Comparison of ENCODE assay signal across 9 cellular contexts in the genomic region with DNA sequence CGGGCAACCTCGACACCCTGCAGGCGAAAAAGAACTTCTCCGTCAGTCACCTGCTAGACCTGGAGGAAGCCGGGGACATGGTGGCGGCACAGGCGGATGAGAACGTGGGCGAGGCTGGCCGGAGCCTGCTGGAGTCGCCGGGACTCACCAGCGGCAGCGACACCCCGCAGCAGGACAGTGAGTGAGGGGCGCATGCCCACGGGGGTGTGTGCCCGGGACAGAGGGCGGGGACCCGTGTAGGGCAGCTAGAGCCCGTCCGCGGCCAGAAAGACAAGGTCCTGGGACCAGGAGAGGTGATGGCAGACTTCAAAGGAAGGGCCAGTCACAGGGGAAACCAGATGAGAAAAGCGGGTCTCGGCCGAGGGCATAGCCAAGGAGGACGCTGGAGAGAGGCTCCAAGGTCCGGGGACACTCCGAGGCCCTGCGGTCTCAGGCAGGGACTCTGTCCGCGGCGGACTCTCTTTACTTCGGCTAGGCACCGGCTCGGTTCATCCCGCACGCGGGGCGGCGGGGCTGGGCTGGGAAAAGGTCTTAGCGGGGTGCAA. TPM values are rescaled to one million over a fixed set of nuclear protein-coding genes. Genes with fewer than 3 reads are reported as not detected.
A peak's percentile ranks its signal among the peaks of the same experiment; 100 is the strongest.
DNase-seq lines count a peak whose midpoint lies in the region; ATAC-seq, FAIRE-seq and TF ChIP-seq lines count a peak whose summit lies in the region.
"Had no signal": no experiment of that assay in that cellular context is flagged by ENCODE, and none has a peak within 500 bp of the region (broad histone marks: within the 10 kb centered on the region; RNA-seq: fewer than 3 reads in every experiment).

No MANE protein-coding gene starts in this region.

- H3K36me3 ChIP-seq in HUES48 (ENCODE audit: control insufficient read depth, insufficient read depth, low read length) (no peaks in the 10 kb centered on the region), ectodermal cell (ENCODE audit: control insufficient read depth, insufficient read depth, low read length) (no peaks in the 10 kb centered on the region), mucosa of descending colon (ENCODE audit: low read depth) (no peaks in the 10 kb centered on the region)

- H3K9ac ChIP-seq in HUES48 (ENCODE audit: low read depth, low read length) = no peak overlapping the region

- H3K4me2 ChIP-seq in A549 = peak overlapping the region; percentile 98

- H3K9me3 ChIP-seq in A549 (no peaks in the 10 kb centered on the region), HUES48 (ENCODE audit: control insufficient read depth, insufficient read depth, low read length) (no peaks in the 10 kb centered on the region), ectodermal cell (ENCODE audit: control insufficient read depth, low read length) (no peaks in the 10 kb centered on the region), mucosa of descending colon (no peaks in the 10 kb centered on the region)

- H3K27ac ChIP-seq in A549 = peak overlapping the region in 1 of 2 experiments; percentile 10; a peak in 2 of 6 replicates
- no peak overlapping the region for H3K27ac ChIP-seq in HUES48 (ENCODE audit: low read depth, low read length)
- H3K27ac ChIP-seq in ectodermal cell (ENCODE audit: insufficient read depth, low read depth, low read length, poor library complexity, severe bottlenecking) = no peak overlapping the region

- no peak for TF ChIP-seq EP300 in A549 (IDR thresholded peaks at IDR 0.05)

- peaks cover 99% of the 10 kb centered on the region for H3K27me3 ChIP-seq in HUES48 (ENCODE audit: control insufficient read depth, insufficient read depth, low read length)
- H3K27me3 ChIP-seq in ectodermal cell (ENCODE audit: control insufficient read depth, insufficient read depth, low read length, poor library complexity, severe bottlenecking) = peaks cover 100% of the 10 kb centered on the region

- TF ChIP-seq POLR2A in A549 (IDR thresholded peaks at IDR 0.05; ENCODE audit: low read length) = no peak

- CTCF ChIA-PET in A549 (lab: Yijun Ruan, JAX) = interaction anchor here (1.0 to 1.1 kb wide), 2 partner anchors 9 to 25 kb away, joined by 3 read pairs; no protein-coding TSS in a partner anchor

- peak overlapping the region; percentile 47 for H3K4me3 ChIP-seq in A549
- H3K4me3 ChIP-seq in HUES48 (ENCODE audit: low read depth, low read length) = peak overlapping the region; percentile 63
- H3K4me3 ChIP-seq in ectodermal cell (ENCODE audit: insufficient read depth, low read depth, low read length) = peak overlapping the region; percentile 56
- no peak overlapping the region for H3K4me3 ChIP-seq in mucosa of descending colon

- POLR2A ChIA-PET in A549 (lab: Yijun Ruan, JAX) = interaction anchor here (0.7 to 1.8 kb wide), 2 partner anchors 48 to 132 kb away, joined by 4 read pairs; a partner anchor contains a TSS

- peak; percentile 76 to 78 for ATAC-seq in A549
- ATAC-seq in mucosa of descending colon = peak; percentile 53
- ATAC-seq in HG02678 (IDR thresholded peaks at IDR 0.05; ENCODE audit: unreplicated experiment) = no peak

- 4% methylated on average over 6 of the region's 42 CpGs for WGBS in A549 (ENCODE audit: missing lambda C conversion rate)
- WGBS in ectodermal cell, 2 experiments = 0% methylated on average over 42 of the region's 42 CpGs

- FAIRE-seq in A549 (lab: Jason Lieb, UNC) = no peak
- FAIRE-seq: GM18507 had no signal

- TF ChIP-seq CTCF in A549 (IDR thresholded peaks at IDR 0.05) = no peak
- TF ChIP-seq CTCF in mucosa of descending colon (IDR thresholded peaks at IDR 0.05) = no peak

- peak in 1 of 2 experiments; percentile 38 for DNase-seq in A549 (ENCODE audit: low read depth in 1 of 2, low spot score in 1 of 2)
- peak in 2 of 3 donors; percentile 30 to 44 for DNase-seq in mucosa of descending colon
- DNase-seq in KG1 (lab: John Stamatoyannopoulos, UW) = no peak
- no peak for DNase-seq in NCI-H2227 treated with DMSO at 0.1 percent for 48 hours (lab: John Stamatoyannopoulos, UW)
- DNase-seq in NCI-H2029 treated with DMSO at 0.1 percent for 48 hours (lab: John Stamatoyannopoulos, UW) = no peak

- TF ChIP-seq RAD21 in A549 (conservative IDR thresholded peaks at IDR 0.05 in 1 of 2, IDR thresholded peaks at IDR 0.05 in 1 of 2) = no peak

- intact Hi-C loops in mucosa of descending colon (cut with DNase I, micrococcal nuclease) = no loop called here

- H3K4me1 ChIP-seq in A549 (peaks cover 5% of the 10 kb centered on the region; the same call in 1 of the 3 replicates), HUES48 (ENCODE audit: control insufficient read depth, insufficient read depth, low read length) (peaks cover 52% of the 10 kb centered on the region), ectodermal cell (ENCODE audit: control insufficient read depth, insufficient read depth, low read length) (peaks cover 33% of the 10 kb centered on the region), mucosa of descending colon (ENCODE audit: low read depth) (peaks cover 16% of the 10 kb centered on the region)

TF ChIP-seq in A549, 52 proteins besides CTCF, POLR2A, EP300 and RAD21:
- TF ChIP-seq, protein P1, sequence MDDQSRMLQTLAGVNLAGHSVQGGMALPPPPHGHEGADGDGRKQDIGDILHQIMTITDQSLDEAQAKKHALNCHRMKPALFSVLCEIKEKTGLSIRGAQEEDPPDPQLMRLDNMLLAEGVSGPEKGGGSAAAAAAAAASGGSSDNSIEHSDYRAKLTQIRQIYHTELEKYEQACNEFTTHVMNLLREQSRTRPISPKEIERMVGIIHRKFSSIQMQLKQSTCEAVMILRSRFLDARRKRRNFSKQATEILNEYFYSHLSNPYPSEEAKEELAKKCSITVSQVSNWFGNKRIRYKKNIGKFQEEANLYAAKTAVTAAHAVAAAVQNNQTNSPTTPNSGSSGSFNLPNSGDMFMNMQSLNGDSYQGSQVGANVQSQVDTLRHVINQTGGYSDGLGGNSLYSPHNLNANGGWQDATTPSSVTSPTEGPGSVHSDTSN (IDR thresholded peaks at IDR 0.05) = no peak
- TF ChIP-seq JUN (IDR thresholded peaks at IDR 0.05) = no peak

RNA-seq across cellular contexts. Expression of a gene that starts 0.4 kb away (rescaled TPM):
- polyA plus RNA-seq in A549 (2011; rRNA removed) (0.14 TPM in 1 of 2 replicates, not detected in the other), A549 (2017; fragmentation: RNase III; extraction: RNeasy Plus Mini Kit Qiagen cat#74134 plus additional on column Dnase treatment) (not detected in 3 replicates)
- 0.08 TPM in 1 of 2 replicates, not detected in the other for polyA plus RNA-seq in A549 (2012; cell fraction: cytosol; rRNA removed)
- polyA plus RNA-seq in A549 (2012; cell fraction: nucleus; rRNA removed) = not detected in 2 replicates
- polyA minus RNA-seq in A549 (2011; rRNA and poly(A)+ RNA removed) = not detected in 2 replicates
- polyA plus RNA-seq in ectodermal cell (2013, experiment 1 of 4) = 3.9 TPM
- 4.2 TPM for polyA plus RNA-seq in ectodermal cell (2013, experiment 2 of 4)
- 6.4 TPM for polyA plus RNA-seq in ectodermal cell (2013, experiment 3 of 4)
- polyA plus RNA-seq in ectodermal cell (2013, experiment 4 of 4) = 6.4 TPM
- total RNA-seq in mucosa of descending colon = 1 to 10 TPM; 2.1 to 4.4 (median 3.9) TPM

Comparison
In these comparisons a context has a peak if more than half of its experiments do, and no peak if none do; other contexts are left out.
1. DNase-seq: peak in mucosa of descending colon (2 of 3); none in KG1 (single experiment), NCI-H2227 treated with DMSO at 0.1 percent for 48 hours (single experiment) and NCI-H2029 treated with DMSO at 0.1 percent for 48 hours (single experiment).